Comparison of ENCODE assay signal across 1 cellular context in genomic region chr14:74425525-74426201, GRCh38.
TF ChIP-seq lines count a peak whose summit lies in the region.

No MANE protein-coding gene starts in this region.

TF ChIP-seq in HepG2, 621 proteins besides CTCF, POLR2A, EP300 and RAD21 (continued from another document and continues in another):
- TF ChIP-seq ARID4A (CRISPR knock-in tag; IDR thresholded peaks at IDR 0.05; ENCODE audit: borderline replicate concordance) = no peak; the same call in 1 of the 2 replicates
- TF ChIP-seq ELF4 (CRISPR knock-in tag; IDR thresholded peaks at IDR 0.05; ENCODE audit: borderline replicate concordance) = no peak
- TF ChIP-seq ZNF747 (CRISPR knock-in tag; IDR thresholded peaks at IDR 0.05; ENCODE audit: borderline replicate concordance) = no peak
- TF ChIP-seq ZNF607 (CRISPR knock-in tag; IDR thresholded peaks at IDR 0.05; ENCODE audit: borderline replicate concordance) = peak; percentile 86
- TF ChIP-seq KLF12 (CRISPR knock-in tag; IDR thresholded peaks at IDR 0.05; ENCODE audit: borderline replicate concordance) = 0 out of 2 replicates have a peak, but pooled peaks have one; percentile 57
- no peak for TF ChIP-seq MEIS1 (CRISPR knock-in tag; IDR thresholded peaks at IDR 0.05; ENCODE audit: borderline replicate concordance)
- TF ChIP-seq HDAC1 (CRISPR knock-in tag; IDR thresholded peaks at IDR 0.05) = no peak
- no peak for TF ChIP-seq TEF (CRISPR knock-in tag; IDR thresholded peaks at IDR 0.05)
- no peak for TF ChIP-seq PLSCR1 (CRISPR knock-in tag; IDR thresholded peaks at IDR 0.05; ENCODE audit: borderline replicate concordance)
- TF ChIP-seq FOXO4 (CRISPR knock-in tag; conservative IDR thresholded peaks at IDR 0.05) = no peak
- TF ChIP-seq SP5 (CRISPR knock-in tag; IDR thresholded peaks at IDR 0.05; ENCODE audit: borderline replicate concordance, low read depth) = no peak
- TF ChIP-seq KAT8 (CRISPR knock-in tag; IDR thresholded peaks at IDR 0.05) = no peak
- no peak for TF ChIP-seq TFDP1 (CRISPR knock-in tag; IDR thresholded peaks at IDR 0.05; ENCODE audit: borderline replicate concordance)
- no peak for TF ChIP-seq DPF2 (CRISPR knock-in tag; IDR thresholded peaks at IDR 0.05; ENCODE audit: borderline replicate concordance, low read depth)
- TF ChIP-seq ZFY (CRISPR knock-in tag; IDR thresholded peaks at IDR 0.05) = peak; percentile 30; the same call in 1 of the 2 replicates
- TF ChIP-seq NFYC (CRISPR knock-in tag; IDR thresholded peaks at IDR 0.05) = no peak
- 0 out of 2 replicates have a peak, but pooled peaks have one; percentile 63 for TF ChIP-seq ZNF331 (CRISPR knock-in tag; IDR thresholded peaks at IDR 0.05)
- no peak for TF ChIP-seq SIX4 (CRISPR knock-in tag; IDR thresholded peaks at IDR 0.05)
- TF ChIP-seq RXRA (CRISPR knock-in tag; IDR thresholded peaks at IDR 0.05) = no peak
- peak; percentile 77; the same call in 1 of the 2 replicates for TF ChIP-seq ZNF235 (CRISPR knock-in tag; IDR thresholded peaks at IDR 0.05; ENCODE audit: borderline replicate concordance)
- TF ChIP-seq MIER2 (CRISPR knock-in tag; IDR thresholded peaks at IDR 0.05) = peak; percentile 88
- no peak for TF ChIP-seq JUNB (CRISPR knock-in tag; IDR thresholded peaks at IDR 0.05; ENCODE audit: borderline replicate concordance)
- TF ChIP-seq HBP1 (CRISPR knock-in tag; IDR thresholded peaks at IDR 0.05; ENCODE audit: low read depth) = no peak
- TF ChIP-seq ZNF749 (CRISPR knock-in tag; IDR thresholded peaks at IDR 0.05; ENCODE audit: borderline replicate concordance) = no peak
- TF ChIP-seq HDAC6 (IDR thresholded peaks at IDR 0.05; ENCODE audit: low read depth, low read length) = no peak
- no peak for TF ChIP-seq MIXL1 (CRISPR knock-in tag; IDR thresholded peaks at IDR 0.05)
- peak; percentile 63; the same call in 1 of the 2 replicates for TF ChIP-seq ZNF253 (CRISPR knock-in tag; IDR thresholded peaks at IDR 0.05; ENCODE audit: borderline replicate concordance)
- no peak for TF ChIP-seq ZNF337 (CRISPR knock-in tag; IDR thresholded peaks at IDR 0.05; ENCODE audit: borderline replicate concordance, low read depth)
- TF ChIP-seq RFX5 (IDR thresholded peaks at IDR 0.05; ENCODE audit: low read depth, low read length) = no peak
- TF ChIP-seq ZBTB4 (CRISPR knock-in tag; IDR thresholded peaks at IDR 0.05; ENCODE audit: borderline replicate concordance) = no peak
- no peak for TF ChIP-seq KIAA2018 (CRISPR knock-in tag; IDR thresholded peaks at IDR 0.05; ENCODE audit: borderline replicate concordance)
- TF ChIP-seq PAWR (CRISPR knock-in tag; IDR thresholded peaks at IDR 0.05; ENCODE audit: borderline replicate concordance) = no peak
- no peak for TF ChIP-seq SATB2 (CRISPR knock-in tag; IDR thresholded peaks at IDR 0.05)
- TF ChIP-seq NR2C2 (CRISPR knock-in tag; IDR thresholded peaks at IDR 0.05; ENCODE audit: borderline replicate concordance) = no peak
- TF ChIP-seq FOSL1 (CRISPR knock-in tag; IDR thresholded peaks at IDR 0.05; ENCODE audit: borderline replicate concordance) = no peak
